In genomic region chr22:50508897-50509296, GRCh38 we compare ENCODE assay signal across 1 cellular context.
TF ChIP-seq lines count a peak whose summit lies in the region.

No MANE protein-coding gene starts in this region.

TF ChIP-seq in HCT116, 20 proteins besides CTCF, POLR2A, EP300 and RAD21 (continued from another document):
- TF ChIP-seq EGR1 (IDR thresholded peaks at IDR 0.05; ENCODE audit: low read depth) = no peak
TF ChIP-seq in HCT116: peak in this region for 0.
